8 cellular contexts compared by ENCODE assay signal in the genomic region with DNA sequence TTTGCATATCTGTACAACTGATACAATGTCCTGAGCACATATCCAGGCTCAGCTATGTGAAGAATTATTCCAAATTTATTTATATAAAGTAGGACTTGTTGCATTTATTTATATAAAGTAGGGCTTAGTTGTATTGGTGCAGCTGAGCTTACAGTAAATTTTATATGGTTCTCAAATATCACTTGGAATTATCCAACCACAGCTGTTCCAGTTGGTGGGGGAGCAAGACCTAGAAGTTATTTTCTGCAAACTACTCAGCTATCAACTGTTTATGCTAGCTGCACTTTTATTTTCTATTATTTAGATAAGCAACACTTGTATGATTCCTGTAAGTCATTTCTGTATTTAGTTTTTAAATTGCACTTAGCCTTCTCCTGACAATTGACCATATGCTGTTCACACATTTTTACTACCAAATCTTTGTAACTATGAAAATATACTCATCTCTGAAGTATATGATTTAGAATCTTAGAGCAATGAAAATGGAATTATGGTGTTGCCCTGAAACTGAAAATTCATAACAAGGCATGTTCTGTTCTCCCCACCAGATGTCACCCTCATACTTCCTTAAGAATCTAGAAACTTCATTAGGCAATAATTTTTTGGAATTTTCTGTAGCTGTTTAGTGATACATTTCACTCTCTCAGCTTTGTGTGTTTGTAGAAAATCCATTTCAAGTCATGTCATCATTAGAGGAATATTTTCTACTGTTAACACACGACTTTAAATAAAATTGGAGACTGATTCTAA.
A peak's percentile ranks its signal among the peaks of the same experiment; 100 is the strongest.
DNase-seq lines count a peak whose midpoint lies in the region; ATAC-seq, FAIRE-seq and TF ChIP-seq lines count a peak whose summit lies in the region.

No MANE protein-coding gene starts in this region.

- in situ Hi-C loops in GM12878 (cut with MboI), result no loop called here

- TF ChIP-seq CTCF in GM10248 (IDR thresholded peaks at IDR 0.05; ENCODE audit: control extremely low read depth, extremely low read depth, low read depth, missing control alignments), result peak; percentile 50
- TF ChIP-seq CTCF in NB4 (IDR thresholded peaks at IDR 0.05; ENCODE audit: low read depth, low read length), result no peak
- peak in 2 of 3 experiments; percentile 27 to 46; a peak in 3 of 6 replicates for TF ChIP-seq CTCF in GM12878 (IDR thresholded peaks at IDR 0.05 in 2 of 3, conservative IDR thresholded peaks at IDR 0.05 in 1 of 3; ENCODE audit: control insufficient read depth in 2 of 3, extremely low read depth in 1 of 3, insufficient read depth in 1 of 3, low read depth in 3 of 3, low read length in 3 of 3)
- peak; percentile 55 to 62 (median 58) for TF ChIP-seq CTCF in nephron (IDR thresholded peaks at IDR 0.05; ENCODE audit: unreplicated experiment in 3 of 3)
- no peak for TF ChIP-seq CTCF in mucosa of descending colon (IDR thresholded peaks at IDR 0.05)

- TF ChIP-seq RAD21 in GM12878 (IDR thresholded peaks at IDR 0.05; ENCODE audit: insufficient read depth, low read depth, low read length), result peak; percentile 47

- no TSS peak for BruUV-seq in GM12878 (replicated peaks; lab: Mats Ljungman, UMichigan)

- WGBS in GM12878 (ENCODE audit: insufficient coverage, insufficient replicate concordance, low lambda C conversion rate, missing lambda C conversion rate), result 4% methylated on average over 1 of the region's 1 CpG

- no peak overlapping the region for H3K27ac ChIP-seq in GM12878 (ENCODE audit: control insufficient read depth, insufficient read depth)

- peaks cover 12% of the 10 kb centered on the region for H3K4me1 Mint-ChIP-seq in nephron

- H3K9ac ChIP-seq in GM12878 (ENCODE audit: control insufficient read depth, insufficient read depth, low read length), result no peak overlapping the region

- H3K4me3 ChIP-seq in NB4 (ENCODE audit: low read depth, low read length), result no peak overlapping the region
- H3K4me3 ChIP-seq in GM12878, result no peak overlapping the region
- H3K4me3 ChIP-seq in mucosa of descending colon, result no peak overlapping the region

- H3K36me3 ChIP-seq in GM12878 (ENCODE audit: control insufficient read depth in 2 of 2, insufficient read depth in 2 of 2, low read length in 1 of 2) (no peaks in the 10 kb centered on the region), mucosa of descending colon (ENCODE audit: low read depth) (no peaks in the 10 kb centered on the region)

- H3K4me1 ChIP-seq in GM12878 (ENCODE audit: control insufficient read depth, insufficient read depth, low read length) (no peaks in the 10 kb centered on the region), mucosa of descending colon (ENCODE audit: low read depth) (no peaks in the 10 kb centered on the region)

- H3K27me3 Mint-ChIP-seq in nephron (ENCODE audit: low read depth), result peaks cover 7% of the 10 kb centered on the region

- RAD21 ChIA-PET in GM12878 (lab: Charles Lee; ENCODE audit: unreplicated experiment), result interaction anchor here (0.7 to 1.4 kb wide), 4 partner anchors 26 to 1142 kb away, joined by 3 to 6 read pairs (median 4); no protein-coding TSS in a partner anchor

- no peaks in the 10 kb centered on the region for H3K36me3 Mint-ChIP-seq in nephron (ENCODE audit: low read depth)

- SMC1A ChIA-PET in GM12878 (lab: Charles Lee; ENCODE audit: uncharacterized antibody, unreplicated experiment), result interaction anchor here (0.6 to 1.6 kb wide), 5 partner anchors 29 to 1141 kb away, joined by 3 to 6 read pairs (median 4); no protein-coding TSS in a partner anchor

- no peaks in the 10 kb centered on the region for H3K9me3 Mint-ChIP-seq in nephron

- no peaks in the 10 kb centered on the region for H3K27me3 ChIP-seq in GM12878 (replicated peaks in 1 of 2; ENCODE audit: control insufficient read depth in 2 of 2, insufficient read depth in 2 of 2, low read length in 1 of 2)

- no peaks in the 10 kb centered on the region for H3K79me2 ChIP-seq in GM12878 (ENCODE audit: control insufficient read depth, insufficient read depth, low read length)

- no peaks in the 10 kb centered on the region for H4K20me1 ChIP-seq in GM12878 (ENCODE audit: control insufficient read depth, insufficient read depth)

- H3K4me3 Mint-ChIP-seq in nephron, result no peak overlapping the region

- no peak overlapping the region for H2AFZ ChIP-seq in GM12878 (ENCODE audit: control insufficient read depth, low read depth, low read length)

- FAIRE-seq in GM12878 (lab: Jason Lieb, UNC), result peak; percentile 27

- H3K9me3 ChIP-seq in GM12878 (replicated peaks; ENCODE audit: control insufficient read depth, insufficient read depth, low read length) (no peaks in the 10 kb centered on the region; the same call in 2 of the 3 replicates), mucosa of descending colon (no peaks in the 10 kb centered on the region)

- no peak for TF ChIP-seq EP300 in GM12878 (IDR thresholded peaks at IDR 0.05; ENCODE audit: borderline replicate concordance in 1 of 2, control insufficient read depth in 1 of 2, low read depth in 2 of 2, low read length in 2 of 2)

- ATAC-seq in GM12878 (peak; percentile 64), GM18520 (IDR thresholded peaks at IDR 0.05; ENCODE audit: unreplicated experiment) (no peak), mucosa of descending colon (no peak)

- POLR2A ChIA-PET in GM10248 (lab: Yijun Ruan, JAX) (no interaction called here), GM12878 (lab: Charles Lee) (no interaction called here)

- intact Hi-C loops in GM12878 (cut with micrococcal nuclease; ENCODE audit: unreplicated experiment), result loop anchor here (2.0 kb wide), 1 partner anchor 1142 kb away; no protein-coding TSS in a partner anchor
- intact Hi-C loops in mucosa of descending colon (cut with DNase I, micrococcal nuclease), result no loop called here

- no peak for TF ChIP-seq POLR2A in NB4 (IDR thresholded peaks at IDR 0.05; ENCODE audit: extremely low read depth, insufficient read length)
- TF ChIP-seq POLR2A in GM12878 (IDR thresholded peaks at IDR 0.05; ENCODE audit: low read depth, low read length), result no peak

- CTCF ChIA-PET in GM10248 (lab: Yijun Ruan, JAX), result interaction anchor here (0.8 to 1.7 kb wide), 6 partner anchors 15 to 1143 kb away, joined by 3 to 11 read pairs (median 3); no protein-coding TSS in a partner anchor
- CTCF ChIA-PET in GM12878 (lab: Yijun Ruan, JAX), result interaction anchor here (0.8 to 1.7 kb wide), 18 partner anchors 8 to 1144 kb away, joined by 3 to 11 read pairs (median 3); no protein-coding TSS in a partner anchor

- peak overlapping the region in 1 of 3 experiments; percentile 8 for H3K27ac Mint-ChIP-seq in nephron

- H3K4me2 ChIP-seq in GM12878 (ENCODE audit: control insufficient read depth, insufficient read depth), result no peak overlapping the region

- DNase-seq in GM10248 (ENCODE audit: extremely low spot score) (no peak), NB4 (ENCODE audit: low read depth) (peak; percentile 11), GM12878 (ENCODE audit: low read depth, low spot score) (no peak), NCI-H524 treated with DMSO at 0.1 percent for 48 hours (lab: John Stamatoyannopoulos, UW) (no peak), mucosa of descending colon (no peak)
- DNase-seq in central memory CD4-positive, alpha-beta T cell, result no peak

TF ChIP-seq in GM12878, 131 proteins besides CTCF, POLR2A, EP300 and RAD21:
- peak; percentile 26; the same call in 1 of the 2 replicates for TF ChIP-seq SMC3 (IDR thresholded peaks at IDR 0.05; ENCODE audit: borderline replicate concordance, low read length)
- no peak for TF ChIP-seq SREBF1 (IDR thresholded peaks at IDR 0.05; ENCODE audit: low read length)

Comparison
In these comparisons a context has a peak if more than half of its experiments do, and no peak if none do; other contexts are left out.
1. CTCF ChIP-seq: peak in GM10248 (single experiment), GM12878 (2 of 3) and nephron (3 of 3); none in NB4 (single experiment) and mucosa of descending colon (single experiment).